In genomic region chr4:87608229-87608628, GRCh38 we compare ENCODE assay signal across 4 cellular contexts. TPM values are rescaled to one million over a fixed set of nuclear protein-coding genes. Genes with fewer than 3 reads are reported as not detected.
"Had no signal": no experiment of that assay in that cellular context is flagged by ENCODE, and none has a peak within 500 bp of the region (broad histone marks: within the 10 kb centered on the region; RNA-seq: fewer than 3 reads in every experiment).

Gene DSPP (plus strand): TSS chr4:87608529. CDS start chr4:87610909, 2,380 bp downstream.

- DNase-seq: GDM1, GF-D8 had no signal

- ATAC-seq: GM12878 had no signal

- H3K4me3 ChIP-seq: GM12878 had no signal

RNA-seq across cellular contexts. Expression of gene DSPP, which starts in this region (rescaled TPM):
- total RNA-seq: G401, GM12878 had no signal
- polyA plus RNA-seq: GM12878 had no signal
